Comparison of ENCODE assay signal across 2 cellular contexts in genomic region chr4:730946-731904, GRCh38. TPM values are rescaled to one million over a fixed set of nuclear protein-coding genes. Genes with fewer than 3 reads are reported as not detected.
"Had no signal": no experiment of that assay in that cellular context is flagged by ENCODE, and none has a peak within 500 bp of the region (broad histone marks: within the 10 kb centered on the region; RNA-seq: fewer than 3 reads in every experiment).

No MANE protein-coding gene starts in this region.

RNA-seq across cellular contexts. Expression of gene SLC49A3, which starts 42.3 kb away (rescaled TPM):
- polyA plus RNA-seq: mammary epithelial cell; naive thymus-derived CD4-positive, alpha-beta T cell had no signal
